ENCODE assay signal across 27 cellular contexts in genomic region chr15:55033574-55033973, GRCh38.
"Had no signal": no experiment of that assay in that cellular context is flagged by ENCODE, and none has a peak within 500 bp of the region (broad histone marks: within the 10 kb centered on the region; RNA-seq: fewer than 3 reads in every experiment).

No MANE protein-coding gene starts in this region.

- DNase-seq: stimulated activated CD4-positive, alpha-beta T cell treated with anti-CD3 and anti-CD28 coated beads, Interleukin-2, amount 100 ng/mL, for 48 hours; stimulated activated CD4-positive, alpha-beta T cell treated with anti-CD3 and anti-CD28 coated beads, Interleukin-4, amount 100 ng/mL, for 1 hour; stimulated activated CD4-positive, alpha-beta T cell treated with anti-CD3 and anti-CD28 coated beads, Interleukin-4, amount 100 ng/mL, for 24 hours; stimulated activated CD4-positive, alpha-beta T cell treated with anti-CD3 and anti-CD28 coated beads, Interleukin-4, amount 100 ng/mL, for 4 hours; stimulated activated CD8-positive, alpha-beta memory T cell treated with anti-CD3 and anti-CD28 coated beads, Interleukin-4, amount 100 ng/mL, for 48 hours; stimulated activated naive B cell treated with anti-CD40 and anti-IgM and Interleukin-4, amounts not matched to agents 10 μg/mL and 1 μg/mL and 100 μg/mL, for 72 hours; stimulated activated naive CD4-positive, alpha-beta T cell; stimulated activated naive CD4-positive, alpha-beta T cell treated with Interleukin-2 at 50 U/mL for 16 hours; stimulated activated naive CD8-positive, alpha-beta T cell treated with anti-CD3 and anti-CD28 coated beads, Interleukin-15, amount 100 ng/mL, for 72 hours; stimulated activated naive CD8-positive, alpha-beta T cell treated with anti-CD3 and anti-CD28 coated beads, Interleukin-15, Interleukin-2, amounts not matched to agents 100 U/mL and 50 U/mL, for 24 hours; stomach; substantia nigra; testis; thyroid gland; tibial artery; transverse colon; trophoblast cell; upper lobe of left lung; upper lobe of right lung; uterus had no signal

- H3K4me3 ChIP-seq: stomach, suprapubic skin, testis, thoracic aorta, thyroid gland, tibial artery, tibial nerve, transverse colon, upper lobe of left lung, upper lobe of right lung, uterus, vagina had no signal

- H3K9me3 ChIP-seq: stomach, suprapubic skin, testis, thoracic aorta, thyroid gland, tibial artery, tibial nerve, transverse colon, upper lobe of left lung, upper lobe of right lung, uterus, vagina had no signal

- H3K27ac ChIP-seq: stomach, suprapubic skin, testis, thoracic aorta, thyroid gland, tibial artery, tibial nerve, transverse colon, upper lobe of left lung, upper lobe of right lung, uterus, vagina had no signal

- H3K36me3 ChIP-seq: stomach, suprapubic skin, thoracic aorta, thyroid gland, tibial artery, tibial nerve, transverse colon, upper lobe of left lung, upper lobe of right lung, uterus, vagina had no signal

- ATAC-seq: stimulated activated effector memory CD8-positive, alpha-beta T cell treated with anti-CD3 and anti-CD28 coated beads, Interleukin-12 subunit alpha, Interleukin-12 subunit beta, amount 100 ng/mL, for 72 hours; stimulated activated memory B cell treated with anti-CD40 and anti-IgM and Interleukin-4, amounts not matched to agents 10 μg/mL and 1 μg/mL and 100 μg/mL, for 72 hours; stimulated activated naive B cell treated with anti-CD40 and anti-IgM and Interleukin-4, amounts not matched to agents 10 μg/mL and 1 μg/mL and 100 μg/mL, for 72 hours; stimulated activated naive CD8-positive, alpha-beta T cell treated with anti-CD3 and anti-CD28 coated beads, Interleukin-15, amount 100 ng/mL, for 72 hours; stimulated activated naive CD8-positive, alpha-beta T cell treated with anti-CD3 and anti-CD28 coated beads, Interleukin-15, Interleukin-2, amounts not matched to agents 100 U/mL and 50 U/mL, for 24 hours; upper lobe of right lung had no signal

- FAIRE-seq: urothelium cell line had no signal

- H3K27me3 ChIP-seq: stomach, suprapubic skin, testis, thyroid gland, tibial artery, tibial nerve, transverse colon, upper lobe of left lung, upper lobe of right lung, uterus, vagina had no signal

- H3K4me1 ChIP-seq: stomach, suprapubic skin, testis, thyroid gland, tibial artery, tibial nerve, transverse colon, upper lobe of left lung, upper lobe of right lung, uterus, vagina had no signal
